Comparison of ENCODE assay signal across 1 cellular context in the genomic region with DNA sequence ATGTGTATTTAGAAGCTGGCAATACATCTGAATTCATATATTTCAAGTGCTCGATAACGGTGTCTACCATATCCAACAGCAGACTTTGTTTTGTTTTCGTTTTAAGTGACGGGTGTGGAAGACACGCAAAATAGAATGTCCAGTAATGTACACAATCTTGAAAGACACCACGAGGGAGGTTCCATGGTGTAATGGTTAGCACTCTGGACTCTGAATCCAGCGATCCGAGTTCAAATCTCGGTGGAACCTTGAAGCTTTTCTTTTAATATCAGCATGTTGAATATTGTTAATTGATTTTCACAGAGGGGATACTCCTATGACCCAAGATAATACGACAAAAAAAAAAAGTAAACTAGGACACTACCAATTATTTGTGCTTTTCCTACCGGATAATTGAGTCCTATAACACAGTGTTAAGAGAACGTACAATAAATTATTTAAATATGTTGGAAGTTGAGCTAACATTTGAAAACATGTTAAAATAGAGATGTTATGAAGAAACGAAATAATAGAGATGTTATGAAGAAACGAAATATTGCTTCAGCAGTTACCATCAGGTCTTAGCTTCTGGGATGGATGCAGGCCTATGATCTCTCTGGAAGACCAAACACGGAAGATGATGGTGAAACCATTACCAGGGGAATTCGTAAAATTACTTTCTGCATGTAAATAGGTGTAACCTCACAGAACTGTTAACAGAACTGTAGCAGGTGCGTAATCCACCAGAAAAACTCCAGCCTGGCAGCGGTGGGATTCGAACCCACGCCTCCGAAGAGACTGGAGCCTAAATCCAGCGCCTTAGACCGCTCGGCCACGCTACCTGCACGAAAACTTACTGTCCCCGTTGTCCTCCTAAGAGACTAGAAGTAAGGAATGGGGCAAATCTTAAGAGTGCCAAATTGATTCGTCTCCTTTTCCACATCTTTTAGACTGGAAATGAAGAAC.
A peak's percentile ranks its signal among the peaks of the same experiment; 100 is the strongest.
TF ChIP-seq lines count a peak whose summit lies in the region.

No MANE protein-coding gene starts in this region.

TF ChIP-seq in HepG2, 621 proteins besides CTCF, POLR2A, EP300 and RAD21 (continued from another document and continues in another):
- TF ChIP-seq HNF1A (IDR thresholded peaks at IDR 0.05; ENCODE audit: low read depth), result peak; percentile 62
- peak; percentile 24; the same call in 1 of the 2 replicates for TF ChIP-seq HNF1A (CRISPR knock-in tag; IDR thresholded peaks at IDR 0.05; ENCODE audit: borderline replicate concordance)
- peak; percentile 95; the same call in 1 of the 2 replicates for TF ChIP-seq CHD4 (IDR thresholded peaks at IDR 0.05; ENCODE audit: borderline replicate concordance, low read length)
- peak; percentile 43; the same call in 1 of the 2 replicates for TF ChIP-seq ZNF232 (CRISPR knock-in tag; IDR thresholded peaks at IDR 0.05; ENCODE audit: borderline replicate concordance)
- TF ChIP-seq, protein P1, sequence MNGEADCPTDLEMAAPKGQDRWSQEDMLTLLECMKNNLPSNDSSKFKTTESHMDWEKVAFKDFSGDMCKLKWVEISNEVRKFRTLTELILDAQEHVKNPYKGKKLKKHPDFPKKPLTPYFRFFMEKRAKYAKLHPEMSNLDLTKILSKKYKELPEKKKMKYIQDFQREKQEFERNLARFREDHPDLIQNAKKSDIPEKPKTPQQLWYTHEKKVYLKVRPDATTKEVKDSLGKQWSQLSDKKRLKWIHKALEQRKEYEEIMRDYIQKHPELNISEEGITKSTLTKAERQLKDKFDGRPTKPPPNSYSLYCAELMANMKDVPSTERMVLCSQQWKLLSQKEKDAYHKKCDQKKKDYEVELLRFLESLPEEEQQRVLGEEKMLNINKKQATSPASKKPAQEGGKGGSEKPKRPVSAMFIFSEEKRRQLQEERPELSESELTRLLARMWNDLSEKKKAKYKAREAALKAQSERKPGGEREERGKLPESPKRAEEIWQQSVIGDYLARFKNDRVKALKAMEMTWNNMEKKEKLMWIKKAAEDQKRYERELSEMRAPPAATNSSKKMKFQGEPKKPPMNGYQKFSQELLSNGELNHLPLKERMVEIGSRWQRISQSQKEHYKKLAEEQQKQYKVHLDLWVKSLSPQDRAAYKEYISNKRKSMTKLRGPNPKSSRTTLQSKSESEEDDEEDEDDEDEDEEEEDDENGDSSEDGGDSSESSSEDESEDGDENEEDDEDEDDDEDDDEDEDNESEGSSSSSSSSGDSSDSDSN (CRISPR knock-in tag; IDR thresholded peaks at IDR 0.05), result peak; percentile 34; the same call in 1 of the 2 replicates
- no peak for TF ChIP-seq ZBTB8A (CRISPR knock-in tag; IDR thresholded peaks at IDR 0.05; ENCODE audit: borderline replicate concordance, low read depth)
- TF ChIP-seq KMT2A (CRISPR knock-in tag; IDR thresholded peaks at IDR 0.05), result peak; percentile 50
- TF ChIP-seq HNF4A (CRISPR knock-in tag; IDR thresholded peaks at IDR 0.05), result peak; percentile 65
- TF ChIP-seq, protein P2, sequence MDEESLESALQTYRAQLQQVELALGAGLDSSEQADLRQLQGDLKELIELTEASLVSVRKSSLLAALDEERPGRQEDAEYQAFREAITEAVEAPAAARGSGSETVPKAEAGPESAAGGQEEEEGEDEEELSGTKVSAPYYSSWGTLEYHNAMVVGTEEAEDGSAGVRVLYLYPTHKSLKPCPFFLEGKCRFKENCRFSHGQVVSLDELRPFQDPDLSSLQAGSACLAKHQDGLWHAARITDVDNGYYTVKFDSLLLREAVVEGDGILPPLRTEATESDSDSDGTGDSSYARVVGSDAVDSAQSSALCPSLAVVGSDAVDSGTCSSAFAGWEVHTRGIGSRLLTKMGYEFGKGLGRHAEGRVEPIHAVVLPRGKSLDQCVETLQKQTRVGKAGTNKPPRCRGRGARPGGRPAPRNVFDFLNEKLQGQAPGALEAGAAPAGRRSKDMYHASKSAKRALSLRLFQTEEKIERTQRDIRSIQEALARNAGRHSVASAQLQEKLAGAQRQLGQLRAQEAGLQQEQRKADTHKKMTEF (CRISPR knock-in tag; IDR thresholded peaks at IDR 0.05), result peak; percentile 22
- TF ChIP-seq ZNF552 (CRISPR knock-in tag; IDR thresholded peaks at IDR 0.05; ENCODE audit: borderline replicate concordance), result peak; percentile 69; the same call in 1 of the 2 replicates
- peak; percentile 88 for TF ChIP-seq ZNF124 (CRISPR knock-in tag; IDR thresholded peaks at IDR 0.05)
- TF ChIP-seq ZNF30 (CRISPR knock-in tag; IDR thresholded peaks at IDR 0.05), result no peak
- TF ChIP-seq NFYC (CRISPR knock-in tag; IDR thresholded peaks at IDR 0.05), result no peak; the same call in 1 of the 2 replicates
- no peak for TF ChIP-seq ZNF550 (CRISPR knock-in tag; IDR thresholded peaks at IDR 0.05; ENCODE audit: borderline replicate concordance)
- peak; percentile 72; the same call in 1 of the 2 replicates for TF ChIP-seq FOXK1 (CRISPR knock-in tag; IDR thresholded peaks at IDR 0.05; ENCODE audit: borderline replicate concordance, low read depth)
- TF ChIP-seq REPIN1 (CRISPR knock-in tag; IDR thresholded peaks at IDR 0.05; ENCODE audit: borderline replicate concordance, low read depth), result peak; percentile 47
- TF ChIP-seq ZNF205 (CRISPR knock-in tag; IDR thresholded peaks at IDR 0.05), result no peak; the same call in 1 of the 2 replicates
- peak; percentile 38; the same call in 1 of the 2 replicates for TF ChIP-seq NCOR1 (IDR thresholded peaks at IDR 0.05; ENCODE audit: borderline replicate concordance, low read length)
- peak; percentile 83 for TF ChIP-seq DRAP1 (CRISPR knock-in tag; IDR thresholded peaks at IDR 0.05)
- peak; percentile 29; the same call in 1 of the 2 replicates for TF ChIP-seq HDAC1 (CRISPR knock-in tag; IDR thresholded peaks at IDR 0.05)
- TF ChIP-seq NFIC (IDR thresholded peaks at IDR 0.05; ENCODE audit: low read length), result peak; percentile 75; the same call in 1 of the 2 replicates
- peak; percentile 56; the same call in 1 of the 2 replicates for TF ChIP-seq HOXA3 (CRISPR knock-in tag; IDR thresholded peaks at IDR 0.05)
- 0 out of 2 replicates have a peak, but pooled peaks have one; percentile 48 for TF ChIP-seq TGIF2 (CRISPR knock-in tag; IDR thresholded peaks at IDR 0.05)
- TF ChIP-seq, protein P3, sequence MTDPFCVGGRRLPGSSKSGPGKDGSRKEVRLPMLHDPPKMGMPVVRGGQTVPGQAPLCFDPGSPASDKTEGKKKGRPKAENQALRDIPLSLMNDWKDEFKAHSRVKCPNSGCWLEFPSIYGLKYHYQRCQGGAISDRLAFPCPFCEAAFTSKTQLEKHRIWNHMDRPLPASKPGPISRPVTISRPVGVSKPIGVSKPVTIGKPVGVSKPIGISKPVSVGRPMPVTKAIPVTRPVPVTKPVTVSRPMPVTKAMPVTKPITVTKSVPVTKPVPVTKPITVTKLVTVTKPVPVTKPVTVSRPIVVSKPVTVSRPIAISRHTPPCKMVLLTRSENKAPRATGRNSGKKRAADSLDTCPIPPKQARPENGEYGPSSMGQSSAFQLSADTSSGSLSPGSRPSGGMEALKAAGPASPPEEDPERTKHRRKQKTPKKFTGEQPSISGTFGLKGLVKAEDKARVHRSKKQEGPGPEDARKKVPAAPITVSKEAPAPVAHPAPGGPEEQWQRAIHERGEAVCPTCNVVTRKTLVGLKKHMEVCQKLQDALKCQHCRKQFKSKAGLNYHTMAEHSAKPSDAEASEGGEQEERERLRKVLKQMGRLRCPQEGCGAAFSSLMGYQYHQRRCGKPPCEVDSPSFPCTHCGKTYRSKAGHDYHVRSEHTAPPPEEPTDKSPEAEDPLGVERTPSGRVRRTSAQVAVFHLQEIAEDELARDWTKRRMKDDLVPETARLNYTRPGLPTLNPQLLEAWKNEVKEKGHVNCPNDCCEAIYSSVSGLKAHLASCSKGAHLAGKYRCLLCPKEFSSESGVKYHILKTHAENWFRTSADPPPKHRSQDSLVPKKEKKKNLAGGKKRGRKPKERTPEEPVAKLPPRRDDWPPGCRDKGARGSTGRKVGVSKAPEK (CRISPR knock-in tag; IDR thresholded peaks at IDR 0.05; ENCODE audit: borderline replicate concordance), result no peak
- peak; percentile 23; the same call in 1 of the 2 replicates for TF ChIP-seq ZSCAN21 (CRISPR knock-in tag; IDR thresholded peaks at IDR 0.05; ENCODE audit: borderline replicate concordance)
- no peak for TF ChIP-seq SRSF4 (IDR thresholded peaks at IDR 0.05; ENCODE audit: low read depth, low read length, poor library complexity, severe bottlenecking)
- peak; percentile 35; the same call in 1 of the 2 replicates for TF ChIP-seq SIN3A (IDR thresholded peaks at IDR 0.05; ENCODE audit: borderline replicate concordance, low read depth, low read length)
- no peak for TF ChIP-seq NONO (IDR thresholded peaks at IDR 0.05)
- peak; percentile 10; the same call in 1 of the 2 replicates for TF ChIP-seq NONO (CRISPR knock-in tag; conservative IDR thresholded peaks at IDR 0.05)
- TF ChIP-seq SP1 (IDR thresholded peaks at IDR 0.05), result no peak
- TF ChIP-seq SP1 (CRISPR knock-in tag; IDR thresholded peaks at IDR 0.05), result no peak; the same call in 1 of the 2 replicates
- TF ChIP-seq CHD2 (IDR thresholded peaks at IDR 0.05; ENCODE audit: low read depth, low read length), result no peak
- TF ChIP-seq ZNF317 (CRISPR knock-in tag; IDR thresholded peaks at IDR 0.05), result 0 out of 2 replicates have a peak, but pooled peaks have one; percentile 53
- TF ChIP-seq, protein P4, sequence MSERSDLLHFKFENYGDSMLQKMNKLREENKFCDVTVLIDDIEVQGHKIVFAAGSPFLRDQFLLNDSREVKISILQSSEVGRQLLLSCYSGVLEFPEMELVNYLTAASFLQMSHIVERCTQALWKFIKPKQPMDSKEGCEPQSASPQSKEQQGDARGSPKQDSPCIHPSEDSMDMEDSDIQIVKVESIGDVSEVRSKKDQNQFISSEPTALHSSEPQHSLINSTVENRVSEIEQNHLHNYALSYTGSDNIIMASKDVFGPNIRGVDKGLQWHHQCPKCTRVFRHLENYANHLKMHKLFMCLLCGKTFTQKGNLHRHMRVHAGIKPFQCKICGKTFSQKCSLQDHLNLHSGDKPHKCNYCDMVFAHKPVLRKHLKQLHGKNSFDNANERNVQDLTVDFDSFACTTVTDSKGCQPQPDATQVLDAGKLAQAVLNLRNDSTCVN (CRISPR knock-in tag; IDR thresholded peaks at IDR 0.05; ENCODE audit: borderline replicate concordance), result 0 out of 2 replicates have a peak, but pooled peaks have one; percentile 43
- no peak for TF ChIP-seq BRCA1 (CRISPR knock-in tag; IDR thresholded peaks at IDR 0.05)
- peak; percentile 54 for TF ChIP-seq BCL6 (CRISPR knock-in tag; IDR thresholded peaks at IDR 0.05)
- no peak; the same call in 1 of the 2 replicates for TF ChIP-seq ATF2 (CRISPR knock-in tag; IDR thresholded peaks at IDR 0.05)
- peak; percentile 23; the same call in 1 of the 2 replicates for TF ChIP-seq GFI1 (CRISPR knock-in tag; IDR thresholded peaks at IDR 0.05; ENCODE audit: borderline replicate concordance)
- TF ChIP-seq ZNF816 (CRISPR knock-in tag; IDR thresholded peaks at IDR 0.05; ENCODE audit: borderline replicate concordance), result 0 out of 2 replicates have a peak, but pooled peaks have one; percentile 31
- peak; percentile 31 for TF ChIP-seq ZNF605 (CRISPR knock-in tag; IDR thresholded peaks at IDR 0.05)
- TF ChIP-seq ETV5 (CRISPR knock-in tag; IDR thresholded peaks at IDR 0.05; ENCODE audit: borderline replicate concordance), result peak; percentile 68; the same call in 1 of the 2 replicates
- TF ChIP-seq TOPORS (CRISPR knock-in tag; IDR thresholded peaks at IDR 0.05), result peak; percentile 88
- TF ChIP-seq, protein P5, sequence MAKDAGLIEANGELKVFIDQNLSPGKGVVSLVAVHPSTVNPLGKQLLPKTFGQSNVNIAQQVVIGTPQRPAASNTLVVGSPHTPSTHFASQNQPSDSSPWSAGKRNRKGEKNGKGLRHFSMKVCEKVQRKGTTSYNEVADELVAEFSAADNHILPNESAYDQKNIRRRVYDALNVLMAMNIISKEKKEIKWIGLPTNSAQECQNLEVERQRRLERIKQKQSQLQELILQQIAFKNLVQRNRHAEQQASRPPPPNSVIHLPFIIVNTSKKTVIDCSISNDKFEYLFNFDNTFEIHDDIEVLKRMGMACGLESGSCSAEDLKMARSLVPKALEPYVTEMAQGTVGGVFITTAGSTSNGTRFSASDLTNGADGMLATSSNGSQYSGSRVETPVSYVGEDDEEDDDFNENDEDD (CRISPR knock-in tag; IDR thresholded peaks at IDR 0.05; ENCODE audit: borderline replicate concordance), result 0 out of 2 replicates have a peak, but pooled peaks have one; percentile 25
